In genomic region chr4:110567266-110567665, GRCh38 we compare ENCODE assay signal across 10 cellular contexts. TPM values are rescaled to one million over a fixed set of nuclear protein-coding genes. Genes with fewer than 3 reads are reported as not detected.
"Had no signal": no experiment of that assay in that cellular context is flagged by ENCODE, and none has a peak within 500 bp of the region (broad histone marks: within the 10 kb centered on the region; RNA-seq: fewer than 3 reads in every experiment).

No MANE protein-coding gene starts in this region.

- DNase-seq: H7, HFFc6, KBM-7 had no signal

- H3K36me3 ChIP-seq: HAP-1 had no signal

- H3K4me1 ChIP-seq: HAP-1 had no signal

- FAIRE-seq: H1, HepG2 had no signal

- H2AFZ ChIP-seq: GM23338 had no signal

- H3K9me3 ChIP-seq: HAP-1 had no signal

- H3K27ac ChIP-seq: HL-60 had no signal

- H3K4me2 ChIP-seq: GM23338 had no signal

- ATAC-seq: GM23338, HCT116, HepG2 had no signal

- H3K4me3 ChIP-seq: GM23338, HAP-1 had no signal

RNA-seq across cellular contexts. Expression of gene PITX2, which starts 55.6 kb away (rescaled TPM):
- total RNA-seq: HepG2 had no signal
- polyA plus RNA-seq: HepG2, IgD-negative memory B cell had no signal
